Comparison of ENCODE assay signal across 9 cellular contexts in genomic region chr15:71011503-71012155, GRCh38.
DNase-seq lines count a peak whose midpoint lies in the region; ATAC-seq and TF ChIP-seq lines count a peak whose summit lies in the region.
"Had no signal": no experiment of that assay in that cellular context is flagged by ENCODE, and none has a peak within 500 bp of the region (broad histone marks: within the 10 kb centered on the region; RNA-seq: fewer than 3 reads in every experiment).

No MANE protein-coding gene starts in this region.

- H3K36me3 ChIP-seq in Caco-2 (ENCODE audit: control insufficient read depth, insufficient read depth, low read length) (no peaks in the 10 kb centered on the region), upper lobe of right lung (no peaks in the 10 kb centered on the region)
- H3K36me3 ChIP-seq: neutrophil had no signal

- H3K9me3 ChIP-seq in Caco-2 = no peaks in the 10 kb centered on the region
- no peaks in the 10 kb centered on the region for H3K9me3 ChIP-seq in upper lobe of right lung
- H3K9me3 ChIP-seq: neutrophil had no signal

- H3K4me3 ChIP-seq in Caco-2 (ENCODE audit: low read depth, low read length) (no peak overlapping the region), WI38 (ENCODE audit: low read depth, low read length) (no peak overlapping the region), upper lobe of right lung (no peak overlapping the region)

- no TSS peak for BruUV-seq in Caco-2 (replicated peaks; lab: Mats Ljungman, UMichigan)

- no peak overlapping the region for H3K27ac ChIP-seq in upper lobe of right lung
- H3K27ac ChIP-seq: neutrophil had no signal

- CTCF ChIA-PET in Caco-2 (lab: Charles Lee) = interaction anchor here (0.6 to 1.0 kb wide), 2 partner anchors 25 to 429 kb away, joined by 3 to 4 read pairs; no protein-coding TSS in a partner anchor
- CTCF ChIA-PET in activated CD8-positive, alpha-beta memory T cell treated with anti-CD3 and anti-CD28 coated beads, Interleukin-2, amount 10 ng/mL, durations not matched to agents 7 days and 5 days (lab: Charles Lee) = interaction anchor here (1.4 kb wide), 1 partner anchor 49 kb away, joined by 3 read pairs; no protein-coding TSS in a partner anchor

- DNase-seq in Caco-2 (peak in 1 of 2 experiments; percentile 11), HuH-7.5 (ENCODE audit: low spot score) (peak; percentile 13), iPS DF 19.7 (ENCODE audit: low read depth, low spot score) (peak; percentile 3), upper lobe of right lung (no peak)
- DNase-seq in activated CD4-positive, alpha-beta T cell treated with anti-CD3 and anti-CD28 coated beads for 1 hour = no peak
- no peak for DNase-seq in activated CD8-positive, alpha-beta memory T cell treated with anti-CD3 and anti-CD28 coated beads, Interleukin-2, amount 10 ng/mL, durations not matched to agents 7 days and 5 days
- DNase-seq in T-helper 2 cell treated with Interferon-gamma antibody and Interleukin-4, amounts not matched to agents 5 μg/mL and 100 μg/mL, for 36 hours (ENCODE audit: low spot score) = no peak

- H3K27me3 Mint-ChIP-seq in Caco-2 (ENCODE audit: insufficient read depth, unreplicated experiment) = no peaks in the 10 kb centered on the region
- peaks cover 16% of the 10 kb centered on the region for H3K27me3 Mint-ChIP-seq in activated CD8-positive, alpha-beta memory T cell treated with anti-CD3 and anti-CD28 coated beads, Interleukin-2, amount 10 ng/mL, durations not matched to agents 7 days and 5 days
- peaks cover 14% of the 10 kb centered on the region for H3K27me3 Mint-ChIP-seq in T-helper 2 cell treated with Interferon-gamma antibody and Interleukin-4, amounts not matched to agents 5 μg/mL and 100 μg/mL, for 36 hours (ENCODE audit: low read depth)

- H3K4me1 Mint-ChIP-seq in Caco-2 (ENCODE audit: low read depth, unreplicated experiment) = no peaks in the 10 kb centered on the region
- no peaks in the 10 kb centered on the region for H3K4me1 Mint-ChIP-seq in activated CD8-positive, alpha-beta memory T cell treated with anti-CD3 and anti-CD28 coated beads, Interleukin-2, amount 10 ng/mL, durations not matched to agents 7 days and 5 days
- no peaks in the 10 kb centered on the region for H3K4me1 Mint-ChIP-seq in T-helper 2 cell treated with Interferon-gamma antibody and Interleukin-4, amounts not matched to agents 5 μg/mL and 100 μg/mL, for 36 hours (ENCODE audit: low read depth)

- ATAC-seq in upper lobe of right lung = peak; percentile 72
- no peak for ATAC-seq in activated CD8-positive, alpha-beta memory T cell treated with anti-CD3 and anti-CD28 coated beads, Interleukin-2, amount 10 ng/mL, durations not matched to agents 7 days and 5 days

- H3K36me3 Mint-ChIP-seq in Caco-2 (ENCODE audit: insufficient read depth, unreplicated experiment) = no peaks in the 10 kb centered on the region
- H3K36me3 Mint-ChIP-seq in activated CD8-positive, alpha-beta memory T cell treated with anti-CD3 and anti-CD28 coated beads, Interleukin-2, amount 10 ng/mL, durations not matched to agents 7 days and 5 days = no peaks in the 10 kb centered on the region
- H3K36me3 Mint-ChIP-seq in T-helper 2 cell treated with Interferon-gamma antibody and Interleukin-4, amounts not matched to agents 5 μg/mL and 100 μg/mL, for 36 hours (ENCODE audit: low read depth) = no peaks in the 10 kb centered on the region

- POLR2A ChIA-PET in Caco-2 (lab: Charles Lee) = no interaction called here

- H3K27ac Mint-ChIP-seq in Caco-2 (ENCODE audit: unreplicated experiment) = no peak overlapping the region
- no peak overlapping the region for H3K27ac Mint-ChIP-seq in activated CD8-positive, alpha-beta memory T cell treated with anti-CD3 and anti-CD28 coated beads, Interleukin-2, amount 10 ng/mL, durations not matched to agents 7 days and 5 days
- H3K27ac Mint-ChIP-seq in T-helper 2 cell treated with Interferon-gamma antibody and Interleukin-4, amounts not matched to agents 5 μg/mL and 100 μg/mL, for 36 hours = no peak overlapping the region

- H3K27me3 ChIP-seq in Caco-2 (replicated peaks; ENCODE audit: control insufficient read depth, insufficient read depth, low read length) (no peaks in the 10 kb centered on the region), upper lobe of right lung (no peaks in the 10 kb centered on the region)
- H3K27me3 ChIP-seq: neutrophil had no signal

- no peaks in the 10 kb centered on the region for H3K9me3 Mint-ChIP-seq in Caco-2 (ENCODE audit: unreplicated experiment)
- no peaks in the 10 kb centered on the region for H3K9me3 Mint-ChIP-seq in activated CD8-positive, alpha-beta memory T cell treated with anti-CD3 and anti-CD28 coated beads, Interleukin-2, amount 10 ng/mL, durations not matched to agents 7 days and 5 days (ENCODE audit: low read depth)
- no peaks in the 10 kb centered on the region for H3K9me3 Mint-ChIP-seq in T-helper 2 cell treated with Interferon-gamma antibody and Interleukin-4, amounts not matched to agents 5 μg/mL and 100 μg/mL, for 36 hours

- no peak overlapping the region for H3K4me3 Mint-ChIP-seq in Caco-2 (ENCODE audit: unreplicated experiment)
- no peak overlapping the region for H3K4me3 Mint-ChIP-seq in activated CD8-positive, alpha-beta memory T cell treated with anti-CD3 and anti-CD28 coated beads, Interleukin-2, amount 10 ng/mL, durations not matched to agents 7 days and 5 days
- H3K4me3 Mint-ChIP-seq in T-helper 2 cell treated with Interferon-gamma antibody and Interleukin-4, amounts not matched to agents 5 μg/mL and 100 μg/mL, for 36 hours = no peak overlapping the region

- peak; percentile 26 to 69 for TF ChIP-seq CTCF in Caco-2 (IDR thresholded peaks at IDR 0.05; ENCODE audit: insufficient read depth in 1 of 2, low read depth in 1 of 2, low read length in 1 of 2, severe bottlenecking in 1 of 2, unreplicated experiment in 1 of 2)
- TF ChIP-seq CTCF in WI38 (IDR thresholded peaks at IDR 0.05; ENCODE audit: low read depth, low read length) = peak; percentile 60; the same call in 1 of the 2 replicates
- peak; percentile 78 for TF ChIP-seq CTCF in upper lobe of right lung (IDR thresholded peaks at IDR 0.05)

- intact Hi-C loops in Caco-2 (cut with micrococcal nuclease; ENCODE audit: unreplicated experiment) (loop anchor here (1.0 kb wide), 1 partner anchor 92 kb away; no protein-coding TSS in a partner anchor), upper lobe of right lung (cut with DNase I) (no loop called here)

- H3K4me1 ChIP-seq in Caco-2 (no peaks in the 10 kb centered on the region), upper lobe of right lung (no peaks in the 10 kb centered on the region)

Comparison
In these comparisons a context has a peak if more than half of its experiments do, and no peak if none do; other contexts are left out.
1. DNase-seq: peak in HuH-7.5 (single experiment) and iPS DF 19.7 (single experiment); none in upper lobe of right lung (single experiment), activated CD4-positive, alpha-beta T cell treated with anti-CD3 and anti-CD28 coated beads for 1 hour (single experiment), activated CD8-positive, alpha-beta memory T cell treated with anti-CD3 and anti-CD28 coated beads, Interleukin-2, amount 10 ng/mL, durations not matched to agents 7 days and 5 days (single experiment) and T-helper 2 cell treated with Interferon-gamma antibody and Interleukin-4, amounts not matched to agents 5 μg/mL and 100 μg/mL, for 36 hours (single experiment).
2. Peak in every context shown above with its lines, with median percentiles within 50 percentile points of each other: CTCF ChIP-seq.